1 cellular context compared by ENCODE assay signal in the genomic region with DNA sequence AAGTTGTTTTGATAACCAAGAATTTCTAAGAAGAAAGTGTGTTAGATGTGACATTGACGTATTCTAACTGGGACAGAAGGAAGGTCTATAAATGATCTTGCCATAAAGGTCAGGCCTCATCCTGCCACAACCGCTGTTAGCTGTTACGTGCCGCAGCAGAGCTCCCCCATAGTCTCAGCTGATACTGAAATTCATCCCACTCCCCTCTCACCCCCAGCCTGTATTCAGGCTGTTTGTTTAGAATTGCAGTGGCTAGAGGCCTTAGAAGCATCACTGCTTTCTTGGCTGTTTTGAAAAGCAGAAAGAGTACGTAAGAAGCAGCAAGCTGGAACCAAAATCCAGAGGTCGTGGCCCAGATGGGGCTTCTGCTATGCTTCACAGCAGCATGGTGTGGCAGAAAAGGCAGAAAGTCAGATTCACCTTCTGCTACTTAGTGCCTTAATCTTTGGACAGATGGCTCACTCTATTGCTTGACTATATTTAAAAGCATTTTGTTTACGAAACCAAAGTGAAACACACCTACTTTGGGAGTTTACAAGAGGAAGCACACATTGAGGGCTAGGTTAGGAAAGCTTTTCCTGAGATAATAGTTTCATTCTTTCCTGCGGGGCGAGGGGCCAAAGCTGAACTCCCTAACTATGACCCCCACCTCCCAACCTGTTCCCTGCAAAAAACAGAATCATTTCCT.
TF ChIP-seq lines count a peak whose summit lies in the region.

No MANE protein-coding gene starts in this region.

TF ChIP-seq in IMR-90, 13 proteins besides CTCF, POLR2A, EP300 and RAD21 (continued from another document):
- TF ChIP-seq ELK1 (IDR thresholded peaks at IDR 0.05; ENCODE audit: borderline replicate concordance, low read depth, low read length) (no peak), MAZ (IDR thresholded peaks at IDR 0.05; ENCODE audit: borderline replicate concordance, low read depth, low read length) (no peak), RCOR1 (IDR thresholded peaks at IDR 0.05; ENCODE audit: insufficient replicate concordance, low read length) (no peak), SMC3 (IDR thresholded peaks at IDR 0.05; ENCODE audit: low read depth, low read length) (no peak), NFE2L2 (IDR thresholded peaks at IDR 0.05; ENCODE audit: low read depth, low read length) (no peak)
